ENCODE assay signal across 25 cellular contexts in the genomic region with DNA sequence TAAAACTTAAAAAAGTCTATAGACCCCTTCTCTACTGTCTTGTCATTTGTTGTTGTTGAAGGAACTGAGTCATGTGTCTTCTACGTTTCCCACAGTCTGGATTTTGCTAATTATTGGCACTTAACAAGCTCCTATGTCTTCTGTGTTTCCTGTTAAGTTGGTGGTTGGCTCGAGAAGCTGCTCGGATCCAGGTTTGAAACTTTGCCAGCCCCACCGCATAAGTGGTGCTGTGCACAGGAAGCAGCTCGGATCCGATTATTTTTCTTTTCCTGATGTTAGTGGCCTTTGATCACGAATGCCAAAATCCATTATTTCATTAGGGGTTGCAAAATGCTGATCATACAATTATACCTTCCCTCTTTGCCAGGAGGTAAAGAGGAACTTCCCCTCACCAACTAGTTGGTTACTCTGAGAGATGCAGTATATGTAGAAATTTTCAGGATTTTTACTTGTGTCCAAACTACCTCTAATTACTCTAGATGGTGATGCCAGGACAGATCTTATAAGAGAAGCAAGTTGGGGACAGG.
DNase-seq lines count a peak whose midpoint lies in the region; ATAC-seq, FAIRE-seq and TF ChIP-seq lines count a peak whose summit lies in the region.
"Had no signal": no experiment of that assay in that cellular context is flagged by ENCODE, and none has a peak within 500 bp of the region (broad histone marks: within the 10 kb centered on the region; RNA-seq: fewer than 3 reads in every experiment).

No MANE protein-coding gene starts in this region.

- H3K4me3 ChIP-seq in BE2C (ENCODE audit: low read depth, low read length) (no peak overlapping the region), astrocyte (ENCODE audit: insufficient read depth, low read depth, low read length) (peak overlapping the region; percentile 14), HepG2 (replicated peaks in 1 of 3; ENCODE audit: insufficient read depth in 1 of 3, low read depth in 2 of 3, low read length in 3 of 3) (no peak overlapping the region)
- H3K4me3 ChIP-seq: adrenal gland; BLaER1 treated with 17β-estradiol and CSF1 and Interleukin-3, amounts not matched to agents 10 nM and 100 nM; HAP-1; Peyer's patch; transverse colon had no signal

- H2AFZ ChIP-seq in astrocyte (ENCODE audit: low read depth, low read length) = no peak overlapping the region
- no peak overlapping the region for H2AFZ ChIP-seq in HepG2 (ENCODE audit: low read length)

- TF ChIP-seq CTCF in BE2C (IDR thresholded peaks at IDR 0.05; ENCODE audit: low read depth, low read length) (no peak), astrocyte (IDR thresholded peaks at IDR 0.05; ENCODE audit: insufficient read depth, low read depth, low read length) (no peak), HepG2 (CRISPR knock-in tag; IDR thresholded peaks at IDR 0.05) (no peak)

- no peaks in the 10 kb centered on the region for H3K9me3 Mint-ChIP-seq in astrocyte (ENCODE audit: unreplicated experiment)
- H3K9me3 Mint-ChIP-seq: stimulated activated naive CD8-positive, alpha-beta T cell treated with anti-CD3 and anti-CD28 coated beads, Interleukin-15, amount 100 ng/mL, for 72 hours had no signal

- H4K20me1 ChIP-seq in astrocyte (ENCODE audit: insufficient read depth, low read length) (no peaks in the 10 kb centered on the region), HepG2 (ENCODE audit: insufficient read depth, low read length) (no peaks in the 10 kb centered on the region)
- H4K20me1 ChIP-seq: BLaER1 treated with 17β-estradiol and CSF1 and Interleukin-3, amounts not matched to agents 10 nM and 100 nM had no signal

- intact Hi-C loops in HepG2 (cut with micrococcal nuclease; ENCODE audit: unreplicated experiment) = no loop called here

- H3K27me3 ChIP-seq in BE2C (no peaks in the 10 kb centered on the region), astrocyte (ENCODE audit: insufficient read depth, low read length) (no peaks in the 10 kb centered on the region), HepG2 (ENCODE audit: control insufficient read depth in 1 of 2, insufficient read depth in 2 of 2, low read length in 2 of 2) (peaks cover 0 to 3% of the 10 kb centered on the region in 2 experiments; a peak in 1 of 5 replicates)
- H3K27me3 ChIP-seq: adrenal gland; BLaER1 treated with 17β-estradiol and CSF1 and Interleukin-3, amounts not matched to agents 10 nM and 100 nM; Peyer's patch; transverse colon had no signal

- H3K36me3 ChIP-seq in BE2C (no peaks in the 10 kb centered on the region), astrocyte (ENCODE audit: insufficient read depth, low read length) (no peaks in the 10 kb centered on the region), HepG2 (replicated peaks in 1 of 2; ENCODE audit: control insufficient read depth in 1 of 2, insufficient read depth in 2 of 2, low read length in 2 of 2) (no peaks in the 10 kb centered on the region)
- H3K36me3 ChIP-seq: adrenal gland; BLaER1 treated with 17β-estradiol and CSF1 and Interleukin-3, amounts not matched to agents 10 nM and 100 nM; HAP-1; Peyer's patch; transverse colon had no signal

- H3K36me3 Mint-ChIP-seq in astrocyte (ENCODE audit: low read depth, unreplicated experiment) = no peaks in the 10 kb centered on the region
- H3K36me3 Mint-ChIP-seq: naive B cell had no signal

- peak; percentile 13 for FAIRE-seq in astrocyte (lab: Jason Lieb, UNC)
- no peak for FAIRE-seq in HepG2 (lab: Jason Lieb, UNC)
- FAIRE-seq: G401.6, GM18507 had no signal

- H3K4me1 Mint-ChIP-seq in astrocyte (ENCODE audit: low read depth, unreplicated experiment) = peaks cover 41% of the 10 kb centered on the region
- H3K4me1 Mint-ChIP-seq: naive B cell; stimulated activated naive CD8-positive, alpha-beta T cell treated with anti-CD3 and anti-CD28 coated beads, Interleukin-15, amount 100 ng/mL, for 72 hours had no signal

- peak overlapping the region; percentile 67 for H3K27ac Mint-ChIP-seq in astrocyte (ENCODE audit: unreplicated experiment)
- H3K27ac Mint-ChIP-seq: activated CD8-positive, alpha-beta T cell treated with anti-CD3 and anti-CD28 coated beads for 36 hours; naive B cell; stimulated activated naive CD8-positive, alpha-beta T cell treated with anti-CD3 and anti-CD28 coated beads, Interleukin-15, amount 100 ng/mL, for 72 hours had no signal

- DNase-seq in BE2C (peak; percentile 68), HT1080 (ENCODE audit: low read depth) (peak; percentile 92), astrocyte (ENCODE audit: low read depth) (peak; percentile 97), HepG2 (ENCODE audit: low spot score) (no peak), T-helper 1 cell (no peak), SKM-1 (lab: John Stamatoyannopoulos, UW; ENCODE audit: unreplicated experiment) (no peak), HUDEP-2 (lab: John Stamatoyannopoulos, UW; ENCODE audit: unreplicated experiment in 76 of 76) (no peak)
- no peak for DNase-seq in activated naive CD4-positive, alpha-beta T cell treated with anti-CD3 and anti-CD28 coated beads, Interleukin-2, amount 50 U/mL, for 16 hours
- DNase-seq: activated CD8-positive, alpha-beta T cell treated with anti-CD3 and anti-CD28 coated beads for 36 hours; activated T-cell treated with anti-CD3 and anti-CD28 coated beads for 4 hours; left cardiac atrium; mesenchymal stem cell; naive B cell; NCI-H1694; NCI-H345; Peyer's patch; stimulated activated CD4-positive, alpha-beta T cell treated with anti-CD3 and anti-CD28 coated beads, Interleukin-12 subunit alpha, Interleukin-12 subunit beta, amount 100 ng/mL, for 4 hours; stimulated activated naive CD8-positive, alpha-beta T cell treated with anti-CD3 and anti-CD28 coated beads, Interleukin-15, amount 100 ng/mL, for 72 hours; transverse colon had no signal

- H3K9me3 ChIP-seq in BE2C = no peaks in the 10 kb centered on the region
- H3K9me3 ChIP-seq in astrocyte (ENCODE audit: insufficient read depth, low read depth, low read length) = no peaks in the 10 kb centered on the region
- no peaks in the 10 kb centered on the region for H3K9me3 ChIP-seq in HepG2 (ENCODE audit: low read length)
- H3K9me3 ChIP-seq: adrenal gland; BLaER1 treated with 17β-estradiol and CSF1 and Interleukin-3, amounts not matched to agents 10 nM and 100 nM; HAP-1; Peyer's patch; transverse colon had no signal

- in situ Hi-C loops in HepG2 (cut with HindIII; ENCODE audit: extremely low pct_ligation_motif_present, low pct_unique_long_range_greater_than_20kb) = no loop called here

- no peak for TF ChIP-seq EP300 in HepG2 (IDR thresholded peaks at IDR 0.05; ENCODE audit: low read depth in 2 of 2, low read length in 2 of 2)
- TF ChIP-seq EP300 in HepG2 (CRISPR knock-in tag; IDR thresholded peaks at IDR 0.05; ENCODE audit: borderline replicate concordance) = no peak

- H3K79me2 ChIP-seq in astrocyte (ENCODE audit: insufficient read depth, low read length) = no peaks in the 10 kb centered on the region
- no peaks in the 10 kb centered on the region for H3K79me2 ChIP-seq in HepG2 (ENCODE audit: insufficient read depth, low read length)

- peak overlapping the region; percentile 32 for H3K27ac ChIP-seq in astrocyte (ENCODE audit: low read depth, low read length)
- H3K27ac ChIP-seq in HepG2 (ENCODE audit: extremely low read length, insufficient read depth, low read length) = no peak overlapping the region
- H3K27ac ChIP-seq: adrenal gland; BLaER1 treated with 17β-estradiol and CSF1 and Interleukin-3, amounts not matched to agents 10 nM and 100 nM; Peyer's patch; transverse colon had no signal

- no peak for TF ChIP-seq POLR2A in HepG2 (IDR thresholded peaks at IDR 0.05; ENCODE audit: insufficient read depth in 1 of 2, low read depth in 2 of 2, low read length in 2 of 2)

- no TSS peak for BruUV-seq in HepG2 (replicated peaks; lab: Mats Ljungman, UMichigan)

- CTCF ChIA-PET in HepG2 (lab: Yijun Ruan, JAX; ENCODE audit: low intra/inter-chr PET ratio, low total read pairs) = no interaction called here

- H3K4me2 ChIP-seq in astrocyte (ENCODE audit: low read length) = peak overlapping the region; percentile 54
- no peak overlapping the region for H3K4me2 ChIP-seq in HepG2 (ENCODE audit: low read depth, low read length)
- H3K4me2 ChIP-seq: BLaER1 treated with 17β-estradiol and CSF1 and Interleukin-3, amounts not matched to agents 10 nM and 100 nM had no signal

- 34% methylated on average over 7 of the region's 7 CpGs for WGBS in HepG2 (ENCODE audit: low lambda C conversion rate)

- no peak overlapping the region for H3K9ac ChIP-seq in astrocyte (ENCODE audit: low read length)
- H3K9ac ChIP-seq in HepG2 (ENCODE audit: insufficient read depth, low read depth, low read length) = no peak overlapping the region
- H3K9ac ChIP-seq: BLaER1 treated with 17β-estradiol and CSF1 and Interleukin-3, amounts not matched to agents 10 nM and 100 nM had no signal

- no peaks in the 10 kb centered on the region for H3K27me3 Mint-ChIP-seq in astrocyte (ENCODE audit: low read depth, unreplicated experiment)

- TF ChIP-seq RAD21 in HepG2 (CRISPR knock-in tag; IDR thresholded peaks at IDR 0.05) = no peak

- no peak overlapping the region for H3K4me3 Mint-ChIP-seq in astrocyte (ENCODE audit: unreplicated experiment)
- H3K4me3 Mint-ChIP-seq: activated CD8-positive, alpha-beta T cell treated with anti-CD3 and anti-CD28 coated beads for 36 hours; stimulated activated naive CD8-positive, alpha-beta T cell treated with anti-CD3 and anti-CD28 coated beads, Interleukin-15, amount 100 ng/mL, for 72 hours had no signal

- peaks cover 42% of the 10 kb centered on the region for H3K4me1 ChIP-seq in BE2C
- H3K4me1 ChIP-seq in astrocyte (ENCODE audit: insufficient read depth, low read length) = peaks cover 39% of the 10 kb centered on the region
- H3K4me1 ChIP-seq in HepG2 (ENCODE audit: insufficient read depth, low read length) = no peaks in the 10 kb centered on the region
- H3K4me1 ChIP-seq: adrenal gland, HAP-1, Peyer's patch, transverse colon had no signal

- ATAC-seq in HepG2 = no peak
- ATAC-seq: activated CD4-positive, CD25-positive, alpha-beta regulatory T cell treated with anti-CD3 and anti-CD28 coated beads, Interleukin-2, amount 50 U/mL, for 24 hours; activated CD8-positive, alpha-beta T cell treated with anti-CD3 and anti-CD28 coated beads for 36 hours; stimulated activated naive CD8-positive, alpha-beta T cell treated with anti-CD3 and anti-CD28 coated beads, Interleukin-15, amount 100 ng/mL, for 72 hours had no signal

- POLR2A ChIA-PET in HepG2 (lab: Yijun Ruan, JAX) = no interaction called here

TF ChIP-seq in HepG2, 621 proteins besides CTCF, POLR2A, EP300 and RAD21 (continues in another document):
- TF ChIP-seq MAFF (IDR thresholded peaks at IDR 0.05; ENCODE audit: low read depth, low read length) (peak; percentile 46; the same call in 1 of the 2 replicates), PITX1 (CRISPR knock-in tag; IDR thresholded peaks at IDR 0.05) (no peak), MAFK (conservative IDR thresholded peaks at IDR 0.05 in 1 of 2, IDR thresholded peaks at IDR 0.05 in 1 of 2; ENCODE audit: low read length in 2 of 2) (peak; percentile 59 to 61)

Comparison
In these comparisons a context has a peak if more than half of its experiments do, and no peak if none do; other contexts are left out.
1. DNase-seq: peak in BE2C (single experiment), HT1080 (single experiment) and astrocyte (single experiment); none in HepG2 (single experiment), T-helper 1 cell (0 of 5), SKM-1 (single experiment), activated naive CD4-positive, alpha-beta T cell treated with anti-CD3 and anti-CD28 coated beads, Interleukin-2, amount 50 U/mL, for 16 hours (single experiment) and HUDEP-2 (0 of 76).